Comparison of ENCODE assay signal across 35 cellular contexts in genomic region chr5:39691136-39691535, GRCh38.
DNase-seq lines count a peak whose midpoint lies in the region; ATAC-seq, FAIRE-seq and TF ChIP-seq lines count a peak whose summit lies in the region.
"Had no signal": no experiment of that assay in that cellular context is flagged by ENCODE, and none has a peak within 500 bp of the region (broad histone marks: within the 10 kb centered on the region; RNA-seq: fewer than 3 reads in every experiment).

No MANE protein-coding gene starts in this region.

- H3K9me2 ChIP-seq in PC-3 (replicated peaks; ENCODE audit: low read length) = no peaks in the 10 kb centered on the region

- H3K9ac ChIP-seq in PC-3 (ENCODE audit: low read length) (no peak overlapping the region), keratinocyte (ENCODE audit: control insufficient read depth, extremely low read depth, insufficient read depth, low read length) (no peak overlapping the region)
- H3K9ac ChIP-seq: BLaER1; BLaER1 treated with 17β-estradiol and CSF1 and Interleukin-3, amounts not matched to agents 10 nM and 100 nM had no signal

- dilution Hi-C loops in keratinocyte (cut with MboI; ENCODE audit: extremely low pct_ligation_motif_present, low sequenced_read_pairs) = no loop called here

- no TSS peak for BruUV-seq in PC-3 (replicated peaks; lab: Mats Ljungman, UMichigan)

- no peak overlapping the region for H3K27ac ChIP-seq in PC-3 (ENCODE audit: low read length)
- no peak overlapping the region for H3K27ac ChIP-seq in keratinocyte (ENCODE audit: control insufficient read depth, insufficient read depth, low read length)
- H3K27ac ChIP-seq: 22Rv1; A549; BLaER1; BLaER1 treated with 17β-estradiol and CSF1 and Interleukin-3, amounts not matched to agents 10 nM and 100 nM; C4-2B had no signal

- no peaks in the 10 kb centered on the region for H3K9me1 ChIP-seq in keratinocyte (ENCODE audit: control insufficient read depth, extremely low read depth, insufficient read depth, low read length)

- POLR2A ChIA-PET in PC-3 (lab: Charles Lee; ENCODE audit: unreplicated experiment) = interaction anchor here (0.7 kb wide), 1 partner anchor 720 kb away, joined by 6 read pairs; no protein-coding TSS in a partner anchor

- CTCF ChIA-PET in PC-3 (lab: Charles Lee) = interaction anchor here (0.6 to 1.3 kb wide), 3 partner anchors 22 to 107 kb away, joined by 3 read pairs; no protein-coding TSS in a partner anchor

- TF ChIP-seq CTCF in PC-3 (conservative IDR thresholded peaks at IDR 0.05; ENCODE audit: low read depth, low read length) (no peak), keratinocyte (optimal IDR thresholded peaks at IDR 0.05 in 1 of 3, IDR thresholded peaks at IDR 0.05 in 1 of 3, conservative IDR thresholded peaks at IDR 0.05 in 1 of 3; ENCODE audit: extremely low read depth in 1 of 3, insufficient read depth in 2 of 3, low read length in 3 of 3) (no peak), omental fat pad (IDR thresholded peaks at IDR 0.05) (no peak)

- H3K4me1 ChIP-seq in PC-3 (ENCODE audit: insufficient read depth, low read length) (no peaks in the 10 kb centered on the region), keratinocyte (ENCODE audit: control insufficient read depth, extremely low read depth, insufficient read depth, low read length) (no peaks in the 10 kb centered on the region)
- H3K4me1 ChIP-seq: A549; BE2C; BLaER1; BLaER1 treated with 17β-estradiol and CSF1 and Interleukin-3, amounts not matched to agents 10 nM and 100 nM; Caco-2 had no signal

- no peaks in the 10 kb centered on the region for H3K36me3 ChIP-seq in PC-3 (ENCODE audit: low read depth, low read length)
- H3K36me3 ChIP-seq in keratinocyte (ENCODE audit: control insufficient read depth in 2 of 2, extremely low read depth in 1 of 2, insufficient read depth in 2 of 2, low read length in 2 of 2) = no peaks in the 10 kb centered on the region
- H3K36me3 ChIP-seq: BE2C; BLaER1; BLaER1 treated with 17β-estradiol and CSF1 and Interleukin-3, amounts not matched to agents 10 nM and 100 nM had no signal

- H3K4me2 ChIP-seq in PC-3 (ENCODE audit: low read length) (no peak overlapping the region), keratinocyte (ENCODE audit: control insufficient read depth, extremely low read depth, insufficient read depth, low read depth, low read length) (no peak overlapping the region)
- H3K4me2 ChIP-seq: A549; BLaER1; BLaER1 treated with 17β-estradiol and CSF1 and Interleukin-3, amounts not matched to agents 10 nM and 100 nM had no signal

- DNase-seq in PC-3 = no peak
- DNase-seq in keratinocyte (ENCODE audit: low read depth, low spot score) = no peak
- no peak for DNase-seq in omental fat pad (ENCODE audit: low spot score)
- no peak for DNase-seq in NCI-H82 (lab: John Stamatoyannopoulos, UW)
- DNase-seq in RCC 7860 (ENCODE audit: low spot score) = no peak
- DNase-seq in activated T-helper 1 cell treated with anti-CD3 and anti-CD28 coated beads, Interleukin-12 subunit alpha, Interleukin-12 subunit beta, Interleukin-2, Interleukin-4 antibody, amounts not matched to agents 30 ng/mL and 10 ng/mL and 1 ng/mL, durations not matched to agents 14 hours and 24 hours and 36 hours (ENCODE audit: low spot score) = no peak
- DNase-seq: 8988T; ACHN; AML-193; BE2C; C1 segment of cervical spinal cord; Caco-2; Calu3; CD4-positive, alpha-beta memory T cell; CD4-positive, alpha-beta T cell; CD4-positive, CD25-positive, alpha-beta regulatory T cell; CD8-positive, alpha-beta memory T cell; CD8-positive, alpha-beta T cell; COR-L47; DMS 273 treated with DMSO at 0.1 percent for 48 hours; DMS153; DMS53; DMS79; DMS79 treated with DMSO at 0.1 percent for 48 hours; DND-41; EL had no signal

- H3K27me3 ChIP-seq in PC-3 (ENCODE audit: low read length) (no peaks in the 10 kb centered on the region), keratinocyte (ENCODE audit: control insufficient read depth, extremely low read depth, insufficient read depth, low read length) (no peaks in the 10 kb centered on the region)
- H3K27me3 ChIP-seq: BE2C; BLaER1; BLaER1 treated with 17β-estradiol and CSF1 and Interleukin-3, amounts not matched to agents 10 nM and 100 nM had no signal

- H3K27me3 Mint-ChIP-seq in activated T-helper 1 cell treated with anti-CD3 and anti-CD28 coated beads, Interleukin-12 subunit alpha, Interleukin-12 subunit beta, Interleukin-2, Interleukin-4 antibody, amounts not matched to agents 30 ng/mL and 10 ng/mL and 1 ng/mL, durations not matched to agents 14 hours and 24 hours and 36 hours (ENCODE audit: insufficient read depth) = no peaks in the 10 kb centered on the region

- H3K36me3 Mint-ChIP-seq in activated T-helper 1 cell treated with anti-CD3 and anti-CD28 coated beads, Interleukin-12 subunit alpha, Interleukin-12 subunit beta, Interleukin-2, Interleukin-4 antibody, amounts not matched to agents 30 ng/mL and 10 ng/mL and 1 ng/mL, durations not matched to agents 14 hours and 24 hours and 36 hours (ENCODE audit: low read depth) = no peaks in the 10 kb centered on the region
- H3K36me3 Mint-ChIP-seq: CD14-positive monocyte; CD4-positive, alpha-beta memory T cell; CD4-positive, CD25-positive, alpha-beta regulatory T cell; CD8-positive, alpha-beta memory T cell; CD8-positive, alpha-beta T cell had no signal

- H3K4me3 ChIP-seq in PC-3 (ENCODE audit: low read length) (no peak overlapping the region), keratinocyte (ENCODE audit: control insufficient read depth in 2 of 3, extremely low read depth in 1 of 3, insufficient read depth in 2 of 3, low read depth in 1 of 3, low read length in 3 of 3) (no peak overlapping the region)
- H3K4me3 ChIP-seq: A549; BLaER1; BLaER1 treated with 17β-estradiol and CSF1 and Interleukin-3, amounts not matched to agents 10 nM and 100 nM had no signal

- no peaks in the 10 kb centered on the region for H3K9me3 ChIP-seq in PC-3 (ENCODE audit: low read length)
- no peaks in the 10 kb centered on the region for H3K9me3 ChIP-seq in keratinocyte (ENCODE audit: control insufficient read depth, low read depth, low read length)
- H3K9me3 ChIP-seq: A549, Caco-2 had no signal

- no peak overlapping the region for H3K4me3 Mint-ChIP-seq in activated T-helper 1 cell treated with anti-CD3 and anti-CD28 coated beads, Interleukin-12 subunit alpha, Interleukin-12 subunit beta, Interleukin-2, Interleukin-4 antibody, amounts not matched to agents 30 ng/mL and 10 ng/mL and 1 ng/mL, durations not matched to agents 14 hours and 24 hours and 36 hours
- H3K4me3 Mint-ChIP-seq: B cell; CD14-positive monocyte; CD4-positive, alpha-beta memory T cell; CD4-positive, alpha-beta T cell; CD4-positive, CD25-positive, alpha-beta regulatory T cell; CD8-positive, alpha-beta memory T cell; CD8-positive, alpha-beta T cell had no signal

- no peaks in the 10 kb centered on the region for H3K9me3 Mint-ChIP-seq in activated T-helper 1 cell treated with anti-CD3 and anti-CD28 coated beads, Interleukin-12 subunit alpha, Interleukin-12 subunit beta, Interleukin-2, Interleukin-4 antibody, amounts not matched to agents 30 ng/mL and 10 ng/mL and 1 ng/mL, durations not matched to agents 14 hours and 24 hours and 36 hours

- no peaks in the 10 kb centered on the region for H4K20me1 ChIP-seq in PC-3 (ENCODE audit: low read length)
- no peaks in the 10 kb centered on the region for H4K20me1 ChIP-seq in keratinocyte (ENCODE audit: control insufficient read depth, extremely low read depth, insufficient read depth, low read length)
- H4K20me1 ChIP-seq: BLaER1; BLaER1 treated with 17β-estradiol and CSF1 and Interleukin-3, amounts not matched to agents 10 nM and 100 nM had no signal

- H2AFZ ChIP-seq in PC-3 (ENCODE audit: low read length) = no peak overlapping the region
- peak overlapping the region; percentile 2 for H2AFZ ChIP-seq in keratinocyte (ENCODE audit: control insufficient read depth, low read length)

- no peak for FAIRE-seq in keratinocyte (lab: Jason Lieb, UNC)
- no peak for FAIRE-seq in RCC 7860 (lab: Jason Lieb, UNC)
- FAIRE-seq: A204.1, A549, D721Med had no signal

- intact Hi-C loops in PC-3 (cut with micrococcal nuclease) = no loop called here
- intact Hi-C loops in activated T-helper 1 cell treated with anti-CD3 and anti-CD28 coated beads, Interleukin-12 subunit alpha, Interleukin-12 subunit beta, Interleukin-2, Interleukin-4 antibody, amounts not matched to agents 30 ng/mL and 10 ng/mL and 1 ng/mL, durations not matched to agents 14 hours and 24 hours and 36 hours (cut with micrococcal nuclease) = no loop called here

- ATAC-seq in PC-3 (peak; percentile 68; the same call in 1 of the 2 replicates), omental fat pad (ENCODE audit: low FRiP score) (peak; percentile 54)
- ATAC-seq: CD8-positive, alpha-beta T cell had no signal

- H3K79me2 ChIP-seq in PC-3 (ENCODE audit: low read length) = no peaks in the 10 kb centered on the region
- H3K79me2 ChIP-seq in keratinocyte (ENCODE audit: control insufficient read depth, insufficient read depth, low read length) = no peaks in the 10 kb centered on the region

- H3F3A ChIP-seq in PC-3 (ENCODE audit: low read length, unreplicated experiment) = no peaks in the 10 kb centered on the region

- no peak overlapping the region for H3K27ac Mint-ChIP-seq in activated T-helper 1 cell treated with anti-CD3 and anti-CD28 coated beads, Interleukin-12 subunit alpha, Interleukin-12 subunit beta, Interleukin-2, Interleukin-4 antibody, amounts not matched to agents 30 ng/mL and 10 ng/mL and 1 ng/mL, durations not matched to agents 14 hours and 24 hours and 36 hours
- H3K27ac Mint-ChIP-seq: B cell; CD14-positive monocyte; CD4-positive, alpha-beta memory T cell; CD4-positive, alpha-beta T cell; CD4-positive, CD25-positive, alpha-beta regulatory T cell; CD8-positive, alpha-beta memory T cell; CD8-positive, alpha-beta T cell had no signal

- no peaks in the 10 kb centered on the region for H3K4me1 Mint-ChIP-seq in activated T-helper 1 cell treated with anti-CD3 and anti-CD28 coated beads, Interleukin-12 subunit alpha, Interleukin-12 subunit beta, Interleukin-2, Interleukin-4 antibody, amounts not matched to agents 30 ng/mL and 10 ng/mL and 1 ng/mL, durations not matched to agents 14 hours and 24 hours and 36 hours (ENCODE audit: low read depth)
- H3K4me1 Mint-ChIP-seq: B cell; CD14-positive monocyte; CD4-positive, alpha-beta memory T cell; CD4-positive, CD25-positive, alpha-beta regulatory T cell; CD8-positive, alpha-beta memory T cell had no signal
